9 cellular contexts compared by ENCODE assay signal in the genomic region with DNA sequence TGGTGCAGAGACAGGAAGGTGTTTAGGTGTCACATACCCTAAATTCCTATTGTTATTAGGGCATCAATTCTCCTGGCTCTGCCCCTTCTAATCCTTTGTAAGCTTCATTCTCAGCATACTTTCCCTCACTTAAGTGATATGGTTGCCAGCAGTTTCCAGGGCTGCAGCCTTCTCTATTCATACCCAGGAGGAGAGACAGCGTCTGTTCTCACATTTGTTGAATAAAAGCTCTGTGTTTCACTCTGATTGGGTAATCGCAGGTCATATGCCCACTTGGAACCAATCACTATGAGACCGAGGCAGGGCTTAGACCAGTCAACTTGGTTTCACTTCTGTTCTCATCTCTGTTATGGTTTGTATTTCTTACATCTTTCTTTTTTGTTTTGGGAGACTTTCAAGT.
DNase-seq lines count a peak whose midpoint lies in the region; ATAC-seq and TF ChIP-seq lines count a peak whose summit lies in the region.
"Had no signal": no experiment of that assay in that cellular context is flagged by ENCODE, and none has a peak within 500 bp of the region (broad histone marks: within the 10 kb centered on the region; RNA-seq: fewer than 3 reads in every experiment).

No MANE protein-coding gene starts in this region.

- RAD21 ChIA-PET in HCT116 (lab: Charles Lee; ENCODE audit: low non-redundant PET in 1 of 2, low total read pairs in 2 of 2, uncharacterized antibody in 2 of 2, unreplicated experiment in 2 of 2), result no interaction called here

- TF ChIP-seq CTCF in HCT116 (IDR thresholded peaks at IDR 0.05 in 2 of 3, conservative IDR thresholded peaks at IDR 0.05 in 1 of 3; ENCODE audit: borderline replicate concordance in 1 of 3, insufficient read depth in 1 of 3, low read depth in 2 of 3, low read length in 2 of 3) (no peak), body of pancreas (IDR thresholded peaks at IDR 0.05) (no peak)

- peak overlapping the region; percentile 40 for H2AFZ ChIP-seq in HCT116 (ENCODE audit: low read depth, low read length, poor library complexity, severe bottlenecking)

- H3K79me2 ChIP-seq in HCT116 (ENCODE audit: insufficient read depth, low read length), result no peaks in the 10 kb centered on the region

- intact Hi-C loops in HCT116 (cut with micrococcal nuclease), result no loop called here
- intact Hi-C loops in body of pancreas (cut with DNase I), result no loop called here

- H3K27me3 ChIP-seq in HCT116 (ENCODE audit: insufficient read depth, low read length) (peaks cover 6% of the 10 kb centered on the region; the same call in 1 of the 2 replicates), body of pancreas (no peaks in the 10 kb centered on the region), iPS-20b (ENCODE audit: insufficient read depth, low read length) (no peaks in the 10 kb centered on the region), skeletal muscle satellite cell (ENCODE audit: control insufficient read depth, insufficient read depth, low read length) (no peaks in the 10 kb centered on the region)

- ATAC-seq in HCT116, result peak; percentile 99
- ATAC-seq in body of pancreas, result peak; percentile 100

- CTCF ChIA-PET in HCT116 (lab: Charles Lee), result no interaction called here

- H3K36me3 ChIP-seq in HCT116 (ENCODE audit: control insufficient read depth in 1 of 2, insufficient read depth in 2 of 2, low read length in 2 of 2), result no peaks in the 10 kb centered on the region
- no peaks in the 10 kb centered on the region for H3K36me3 ChIP-seq in body of pancreas (replicated peaks in 1 of 2; ENCODE audit: insufficient read depth in 1 of 2, low read depth in 2 of 2)
- H3K36me3 ChIP-seq in iPS-20b (ENCODE audit: insufficient read depth, low read depth, low read length), result no peaks in the 10 kb centered on the region
- no peaks in the 10 kb centered on the region for H3K36me3 ChIP-seq in skeletal muscle satellite cell (ENCODE audit: insufficient read depth, low read length)

- no peak for TF ChIP-seq POLR2A in HCT116 (IDR thresholded peaks at IDR 0.05; ENCODE audit: borderline replicate concordance, extremely low read depth, insufficient read depth, insufficient read length)
- peak in 2 of 3 donors; percentile 56 to 68 for TF ChIP-seq POLR2A in body of pancreas (IDR thresholded peaks at IDR 0.05)

- H3K9me3 ChIP-seq in HCT116 (ENCODE audit: control insufficient read depth in 1 of 2, insufficient read depth in 1 of 2, low read depth in 1 of 2, low read length in 2 of 2), result no peaks in the 10 kb centered on the region
- no peaks in the 10 kb centered on the region for H3K9me3 ChIP-seq in body of pancreas
- H3K9me3 ChIP-seq in iPS-20b (ENCODE audit: insufficient read depth, low read depth, low read length), result no peaks in the 10 kb centered on the region
- no peaks in the 10 kb centered on the region for H3K9me3 ChIP-seq in skeletal muscle satellite cell (replicated peaks; ENCODE audit: low read length)

- H3K4me3 ChIP-seq in HCT116 (replicated peaks in 1 of 2; ENCODE audit: low read depth in 1 of 2, low read length in 2 of 2) (peak overlapping the region; percentile 20 to 26), body of pancreas (peak overlapping the region in 1 of 2 donors; percentile 37), iPS-20b (ENCODE audit: low read length) (0 out of 2 replicates have a peak overlapping the region, but pooled peaks have one; percentile 28), skeletal muscle satellite cell (ENCODE audit: low read length) (peak overlapping the region; percentile 68)

- no peaks in the 10 kb centered on the region for H3K9me2 ChIP-seq in HCT116 (ENCODE audit: insufficient read depth)

- H3K4me2 ChIP-seq in HCT116 (ENCODE audit: low read length) (peak overlapping the region; percentile 51), skeletal muscle satellite cell (ENCODE audit: low read length) (peak overlapping the region; percentile 76)

- POLR2A ChIA-PET in HCT116 (lab: Charles Lee), result no interaction called here

- H3K9ac ChIP-seq in HCT116 (ENCODE audit: low read length) (no peak overlapping the region), iPS-20b (ENCODE audit: low read depth, low read length) (no peak overlapping the region), skeletal muscle satellite cell (ENCODE audit: low read depth, low read length) (peak overlapping the region; percentile 70)

- no peak for TF ChIP-seq RAD21 in HCT116 (IDR thresholded peaks at IDR 0.05; ENCODE audit: low read depth)

- H3K4me1 ChIP-seq in HCT116 (ENCODE audit: control insufficient read depth in 1 of 2, insufficient read depth in 2 of 2, low read length in 2 of 2) (no peaks in the 10 kb centered on the region), body of pancreas (peaks cover 5% of the 10 kb centered on the region), iPS-20b (ENCODE audit: insufficient read depth, low read length) (no peaks in the 10 kb centered on the region; the same call in 1 of the 2 replicates), skeletal muscle satellite cell (ENCODE audit: control insufficient read depth, insufficient read depth, low read length) (no peaks in the 10 kb centered on the region)

- no TSS peak for BruUV-seq in HCT116 (replicated peaks; lab: Mats Ljungman, UMichigan)

- no peaks in the 10 kb centered on the region for H4K20me1 ChIP-seq in HCT116 (ENCODE audit: insufficient read depth)

- WGBS in body of pancreas, 2 donors, result 9 to 17% methylated on average over 3 of the region's 3 CpGs

- H3K27ac ChIP-seq in HCT116 (ENCODE audit: low read depth, low read length) (no peak overlapping the region), body of pancreas (peak overlapping the region in 2 of 4 donors; percentile 15 to 26), iPS-20b (ENCODE audit: low read length) (no peak overlapping the region)
- H3K27ac ChIP-seq: C4-2B had no signal

- peak; percentile 59 for DNase-seq in NCI-H82 (lab: John Stamatoyannopoulos, UW)
- DNase-seq in NCI-H82 treated with DMSO at 0.1 percent for 48 hours (lab: John Stamatoyannopoulos, UW; ENCODE audit: unreplicated experiment), result no peak
- DNase-seq in HCT116 (ENCODE audit: low read depth, low spot score), result peak; percentile 36
- peak; percentile 77 for DNase-seq in NCI-H1436 treated with DMSO at 0.1 percent for 48 hours (lab: John Stamatoyannopoulos, UW)
- peak; percentile 72 to 86 (median 77) for DNase-seq in body of pancreas
- no peak for DNase-seq in Kasumi-1 (lab: John Stamatoyannopoulos, UW)

TF ChIP-seq in HCT116, 20 proteins besides CTCF, POLR2A, EP300 and RAD21:
- TF ChIP-seq YY1 (IDR thresholded peaks at IDR 0.05; ENCODE audit: extremely low read depth, insufficient replicate concordance, low read depth, low read length) (no peak), POLR2AphosphoS5 (IDR thresholded peaks at IDR 0.05; ENCODE audit: low read depth, low read length) (0 out of 2 replicates have a peak, but pooled peaks have one; percentile 21), SP1 (IDR thresholded peaks at IDR 0.05; ENCODE audit: low read depth) (peak; percentile 39; the same call in 1 of the 2 replicates)

Comparison
In these comparisons a context has a peak if more than half of its experiments do, and no peak if none do; other contexts are left out.
1. DNase-seq: peak in NCI-H82 (single experiment), HCT116 (single experiment), NCI-H1436 treated with DMSO at 0.1 percent for 48 hours (single experiment) and body of pancreas (4 of 4); none in NCI-H82 treated with DMSO at 0.1 percent for 48 hours (single experiment) and Kasumi-1 (0 of 2).